12 cellular contexts compared by ENCODE assay signal in genomic region chr7:155951554-155952158, GRCh38.
A peak's percentile ranks its signal among the peaks of the same experiment; 100 is the strongest.
DNase-seq lines count a peak whose midpoint lies in the region; FAIRE-seq and TF ChIP-seq lines count a peak whose summit lies in the region.
"Had no signal": no experiment of that assay in that cellular context is flagged by ENCODE, and none has a peak within 500 bp of the region (broad histone marks: within the 10 kb centered on the region; RNA-seq: fewer than 3 reads in every experiment).

No MANE protein-coding gene starts in this region.

- no peak overlapping the region for H3K27ac Mint-ChIP-seq in mesothelial cell of epicardium
- H3K27ac Mint-ChIP-seq: T-helper 17 cell had no signal

- H3K36me3 ChIP-seq in fibroblast of lung (ENCODE audit: control insufficient read depth, insufficient read depth, low read length) (no peaks in the 10 kb centered on the region), BE2C (no peaks in the 10 kb centered on the region)
- H3K36me3 ChIP-seq: spleen had no signal

- H4K20me1 ChIP-seq in fibroblast of lung (ENCODE audit: control insufficient read depth, extremely low read depth, insufficient read depth, low read length) = no peaks in the 10 kb centered on the region

- H3K4me1 ChIP-seq in fibroblast of lung (ENCODE audit: control insufficient read depth, extremely low read depth, insufficient read depth, low read length) (no peaks in the 10 kb centered on the region), BE2C (no peaks in the 10 kb centered on the region)
- H3K4me1 ChIP-seq: spleen had no signal

- H3K4me2 ChIP-seq in fibroblast of lung (ENCODE audit: extremely low read depth, insufficient read depth, low read length) = peak overlapping the region; percentile 19

- DNase-seq in HT1080 (ENCODE audit: low read depth) = peak; percentile 98
- DNase-seq in RWPE1 (ENCODE audit: low spot score) = peak; percentile 98
- DNase-seq in fibroblast of lung (ENCODE audit: low read depth in 2 of 2) = peak; percentile 94 to 96
- DNase-seq in renal cortical epithelial cell (ENCODE audit: low read depth) = peak; percentile 99
- no peak for DNase-seq in frontal cortex (ENCODE audit: low spot score in 2 of 2)
- DNase-seq in NCI-H345 treated with DMSO at 0.1 percent for 48 hours (lab: John Stamatoyannopoulos, UW; ENCODE audit: unreplicated experiment) = no peak
- no peak for DNase-seq in mesothelial cell of epicardium (ENCODE audit: low spot score in 2 of 2, unreplicated experiment in 2 of 2)
- no peak for DNase-seq in BE2C
- DNase-seq: EL, NCI-H1694 treated with DMSO at 0.1 percent for 48 hours, spleen, T-helper 17 cell had no signal

- no peak overlapping the region for H3K4me3 Mint-ChIP-seq in mesothelial cell of epicardium
- H3K4me3 Mint-ChIP-seq: T-helper 17 cell had no signal

- no peaks in the 10 kb centered on the region for H3K27me3 ChIP-seq in fibroblast of lung (ENCODE audit: control insufficient read depth, insufficient read depth, low read length)
- peaks cover 31% of the 10 kb centered on the region for H3K27me3 ChIP-seq in BE2C

- no peak for FAIRE-seq in frontal cortex (lab: Jason Lieb, UNC)

- H3K4me1 Mint-ChIP-seq in mesothelial cell of epicardium = no peaks in the 10 kb centered on the region

- TF ChIP-seq CTCF in RWPE1 (conservative IDR thresholded peaks at IDR 0.05; ENCODE audit: low read depth) = no peak
- TF ChIP-seq CTCF in fibroblast of lung (conservative IDR thresholded peaks at IDR 0.05 in 1 of 2, IDR thresholded peaks at IDR 0.05 in 1 of 2; ENCODE audit: low read depth in 1 of 2, low read length in 2 of 2) = no peak
- TF ChIP-seq CTCF in mesothelial cell of epicardium (IDR thresholded peaks at IDR 0.05; ENCODE audit: unreplicated experiment) = no peak
- no peak for TF ChIP-seq CTCF in BE2C (IDR thresholded peaks at IDR 0.05; ENCODE audit: low read depth, low read length)

- H3K27me3 Mint-ChIP-seq in mesothelial cell of epicardium (ENCODE audit: low read depth) = peaks cover 19% of the 10 kb centered on the region

- no peak overlapping the region for H2AFZ ChIP-seq in fibroblast of lung (ENCODE audit: low read length)

- no peaks in the 10 kb centered on the region for H3K9me3 ChIP-seq in fibroblast of lung (ENCODE audit: control insufficient read depth, insufficient read depth, low read depth, low read length)
- H3K9me3 ChIP-seq in BE2C = no peaks in the 10 kb centered on the region
- H3K9me3 ChIP-seq: spleen had no signal

- CTCF ChIA-PET in RWPE1 (lab: Yijun Ruan, JAX) = interaction anchor here (0.5 kb wide), 1 partner anchor 8 kb away, joined by 3 read pairs; no protein-coding TSS in a partner anchor

- H3K36me3 Mint-ChIP-seq in mesothelial cell of epicardium = no peaks in the 10 kb centered on the region

- H3K9me3 Mint-ChIP-seq in mesothelial cell of epicardium = no peaks in the 10 kb centered on the region

- H3K27ac ChIP-seq in RWPE1 = peak overlapping the region; percentile 94
- peak overlapping the region; percentile 60 for H3K27ac ChIP-seq in fibroblast of lung (ENCODE audit: insufficient read depth, low read length)
- H3K27ac ChIP-seq: spleen had no signal

- H3K9ac ChIP-seq in fibroblast of lung (ENCODE audit: insufficient read depth, low read length) = no peak overlapping the region

- no peaks in the 10 kb centered on the region for H3K79me2 ChIP-seq in fibroblast of lung (ENCODE audit: control insufficient read depth, insufficient read depth, low read length)

- POLR2A ChIA-PET in RWPE1 (lab: Yijun Ruan, JAX; ENCODE audit: low non-redundant PET) = no interaction called here

- H3K4me3 ChIP-seq in fibroblast of lung (replicated peaks in 1 of 4; ENCODE audit: control extremely low read depth in 1 of 4, insufficient read depth in 1 of 4, low read depth in 3 of 4, low read length in 4 of 4) = no peak overlapping the region
- H3K4me3 ChIP-seq in BE2C (ENCODE audit: low read depth, low read length) = no peak overlapping the region
- H3K4me3 ChIP-seq: spleen had no signal

Comparison
In these comparisons a context has a peak if more than half of its experiments do, and no peak if none do; other contexts are left out.
1. DNase-seq: peak in HT1080 (single experiment), RWPE1 (single experiment), fibroblast of lung (2 of 2) and renal cortical epithelial cell (single experiment); none in frontal cortex (0 of 2), NCI-H345 treated with DMSO at 0.1 percent for 48 hours (single experiment), mesothelial cell of epicardium (0 of 2) and BE2C (single experiment).